6 cellular contexts compared by ENCODE assay signal in genomic region chr7:156518466-156518865, GRCh38.
"Had no signal": no experiment of that assay in that cellular context is flagged by ENCODE, and none has a peak within 500 bp of the region (broad histone marks: within the 10 kb centered on the region; RNA-seq: fewer than 3 reads in every experiment).

No MANE protein-coding gene starts in this region.

- H3K9ac ChIP-seq: KMS-11 had no signal

- H3K4me2 ChIP-seq: KMS-11 had no signal

- H3K27ac ChIP-seq: HL-60, KMS-11 had no signal

- FAIRE-seq: HTR-8/SVneo had no signal

- DNase-seq: IMR-90, KBM-7, KG1 had no signal
